In genomic region chr2:72934683-72935610, GRCh38 we compare ENCODE assay signal across 8 cellular contexts. TPM values are rescaled to one million over a fixed set of nuclear protein-coding genes. Genes with fewer than 3 reads are reported as not detected.
DNase-seq lines count a peak whose midpoint lies in the region; ATAC-seq and TF ChIP-seq lines count a peak whose summit lies in the region.

No MANE protein-coding gene starts in this region.

- no peaks in the 10 kb centered on the region for H3K4me1 ChIP-seq in adrenal gland (replicated peaks in 1 of 2)
- H3K4me1 ChIP-seq in spleen, result no peaks in the 10 kb centered on the region

- H3K9me3 Mint-ChIP-seq in activated CD8-positive, alpha-beta T cell treated with anti-CD3 and anti-CD28 coated beads for 36 hours, result no peaks in the 10 kb centered on the region
- H3K9me3 Mint-ChIP-seq in activated CD8-positive, alpha-beta T cell treated with anti-CD3 and anti-CD28 coated beads, Interleukin-2, amount 10 ng/mL, durations not matched to agents 7 days and 5 days (ENCODE audit: insufficient read depth), result no peaks in the 10 kb centered on the region

- H3K27ac Mint-ChIP-seq in activated CD8-positive, alpha-beta T cell treated with anti-CD3 and anti-CD28 coated beads for 36 hours, result no peak overlapping the region
- H3K27ac Mint-ChIP-seq in activated CD8-positive, alpha-beta T cell treated with anti-CD3 and anti-CD28 coated beads, Interleukin-2, amount 10 ng/mL, durations not matched to agents 7 days and 5 days, result no peak overlapping the region

- no peaks in the 10 kb centered on the region for H3K9me3 ChIP-seq in adrenal gland (replicated peaks in 1 of 3)
- no peaks in the 10 kb centered on the region for H3K9me3 ChIP-seq in spleen

- H3K27ac ChIP-seq in adrenal gland (no peak overlapping the region), spleen (no peak overlapping the region)

- no peak overlapping the region for H3K4me3 Mint-ChIP-seq in activated CD8-positive, alpha-beta T cell treated with anti-CD3 and anti-CD28 coated beads for 36 hours
- H3K4me3 Mint-ChIP-seq in activated CD8-positive, alpha-beta T cell treated with anti-CD3 and anti-CD28 coated beads, Interleukin-2, amount 10 ng/mL, durations not matched to agents 7 days and 5 days, result no peak overlapping the region

- no peaks in the 10 kb centered on the region for H3K4me1 Mint-ChIP-seq in activated CD8-positive, alpha-beta T cell treated with anti-CD3 and anti-CD28 coated beads for 36 hours (ENCODE audit: low read depth)
- H3K4me1 Mint-ChIP-seq in activated CD8-positive, alpha-beta T cell treated with anti-CD3 and anti-CD28 coated beads, Interleukin-2, amount 10 ng/mL, durations not matched to agents 7 days and 5 days (ENCODE audit: low read depth), result peaks cover 35% of the 10 kb centered on the region

- POLR2A ChIA-PET in activated CD8-positive, alpha-beta T cell treated with anti-CD3 and anti-CD28 coated beads for 36 hours (lab: Charles Lee), result no interaction called here
- POLR2A ChIA-PET in activated CD8-positive, alpha-beta T cell treated with anti-CD3 and anti-CD28 coated beads, Interleukin-2, amount 10 ng/mL, durations not matched to agents 7 days and 5 days (lab: Charles Lee), result no interaction called here

- TF ChIP-seq POLR2A in adrenal gland (IDR thresholded peaks at IDR 0.05), result no peak
- TF ChIP-seq POLR2A in spleen (IDR thresholded peaks at IDR 0.05), result no peak

- H3K27me3 ChIP-seq in adrenal gland, result no peaks in the 10 kb centered on the region
- peaks cover 0 to 39% (median 0%) of the 10 kb centered on the region in 7 donors for H3K27me3 ChIP-seq in spleen (replicated peaks in 1 of 7)

- CTCF ChIA-PET in activated CD8-positive, alpha-beta T cell treated with anti-CD3 and anti-CD28 coated beads for 36 hours (lab: Charles Lee), result interaction anchor here (0.9 to 3.8 kb wide), 4 partner anchors 9 to 42 kb away, joined by 3 to 18 read pairs (median 6); no protein-coding TSS in a partner anchor
- CTCF ChIA-PET in activated CD8-positive, alpha-beta T cell treated with anti-CD3 and anti-CD28 coated beads, Interleukin-2, amount 10 ng/mL, durations not matched to agents 7 days and 5 days (lab: Charles Lee), result interaction anchor here (2.2 to 2.3 kb wide), 2 partner anchors 39 to 42 kb away, joined by 5 to 6 read pairs; no protein-coding TSS in a partner anchor

- no peaks in the 10 kb centered on the region for H3K36me3 Mint-ChIP-seq in activated CD8-positive, alpha-beta T cell treated with anti-CD3 and anti-CD28 coated beads for 36 hours (ENCODE audit: low read depth)
- no peaks in the 10 kb centered on the region for H3K36me3 Mint-ChIP-seq in activated CD8-positive, alpha-beta T cell treated with anti-CD3 and anti-CD28 coated beads, Interleukin-2, amount 10 ng/mL, durations not matched to agents 7 days and 5 days (ENCODE audit: low read depth)

- no peak for ATAC-seq in activated CD8-positive, alpha-beta T cell treated with anti-CD3 and anti-CD28 coated beads for 36 hours
- no peak for ATAC-seq in activated CD8-positive, alpha-beta T cell treated with anti-CD3 and anti-CD28 coated beads, Interleukin-2, amount 10 ng/mL, durations not matched to agents 7 days and 5 days
- peak; percentile 56 for ATAC-seq in HG03196 (IDR thresholded peaks at IDR 0.05; ENCODE audit: unreplicated experiment)
- no peak for ATAC-seq in HG02970 (IDR thresholded peaks at IDR 0.05; ENCODE audit: low FRiP score, unreplicated experiment)

- WGBS in adrenal gland, 4 donors, result 83 to 87% (median 85%) methylated on average over 14 of the region's 14 CpGs
- WGBS in spleen, 5 donors, result 75 to 83% (median 78%) methylated on average over 14 of the region's 14 CpGs

- H3K27me3 Mint-ChIP-seq in activated CD8-positive, alpha-beta T cell treated with anti-CD3 and anti-CD28 coated beads for 36 hours, result peaks cover 5% of the 10 kb centered on the region
- H3K27me3 Mint-ChIP-seq in activated CD8-positive, alpha-beta T cell treated with anti-CD3 and anti-CD28 coated beads, Interleukin-2, amount 10 ng/mL, durations not matched to agents 7 days and 5 days (ENCODE audit: low read depth), result peaks cover 19% of the 10 kb centered on the region

- intact Hi-C loops in activated CD8-positive, alpha-beta T cell treated with anti-CD3 and anti-CD28 coated beads for 36 hours (cut with micrococcal nuclease), result no loop called here
- intact Hi-C loops in adrenal gland (cut with DNase I) (no loop called here), spleen (cut with DNase I; ENCODE audit: low total_unique reads) (no loop called here)

- no peak for TF ChIP-seq CTCF in activated CD8-positive, alpha-beta T cell treated with anti-CD3 and anti-CD28 coated beads for 36 hours (IDR thresholded peaks at IDR 0.05)
- TF ChIP-seq CTCF in adrenal gland (IDR thresholded peaks at IDR 0.05) (peak in 4 of 6 experiments; percentile 11 to 42 (median 27)), spleen (IDR thresholded peaks at IDR 0.05 in 8 of 11, conservative IDR thresholded peaks at IDR 0.05 in 3 of 11) (peak in 1 of 11 experiments; percentile 28)

- no peaks in the 10 kb centered on the region for H3K36me3 ChIP-seq in adrenal gland (replicated peaks in 1 of 2)
- H3K36me3 ChIP-seq in spleen, result peaks cover 0 to 5% (median 0%) of the 10 kb centered on the region in 6 donors

- DNase-seq in activated CD8-positive, alpha-beta T cell treated with anti-CD3 and anti-CD28 coated beads for 36 hours, result peak; percentile 51
- DNase-seq in activated CD8-positive, alpha-beta T cell treated with anti-CD3 and anti-CD28 coated beads, Interleukin-2, amount 10 ng/mL, durations not matched to agents 7 days and 5 days, result no peak
- DNase-seq in adrenal gland (peak in 1 of 7 donors; percentile 36), spleen (peak; percentile 50), kidney glomerular epithelial cell (lab: John Stamatoyannopoulos, UW) (no peak), foreskin melanocyte (no peak)

- H3K4me3 ChIP-seq in adrenal gland (no peak overlapping the region), spleen (no peak overlapping the region)

RNA-seq across cellular contexts. Expression of gene EMX1, which starts 17.6 kb away (rescaled TPM):
- total RNA-seq in activated CD8-positive, alpha-beta T cell treated with anti-CD3 and anti-CD28 coated beads for 36 hours, result not detected
- not detected for total RNA-seq in activated CD8-positive, alpha-beta T cell treated with anti-CD3 and anti-CD28 coated beads, Interleukin-2, amount 10 ng/mL, durations not matched to agents 7 days and 5 days
- total RNA-seq in adrenal gland (under 1 TPM in 1 of 8 donors, not detected in 7; 0.15 TPM), spleen (not detected)
- polyA plus RNA-seq in adrenal gland (under 1 TPM in 1 of 3 donors, not detected in 2; 0.10 TPM), spleen (not detected)

RNA-seq across cellular contexts. Expression of gene SPR, which starts 47.7 kb away (rescaled TPM):
- total RNA-seq in activated CD8-positive, alpha-beta T cell treated with anti-CD3 and anti-CD28 coated beads for 36 hours, result 1 to 10 TPM; 7.8 to 9.4 TPM
- total RNA-seq in activated CD8-positive, alpha-beta T cell treated with anti-CD3 and anti-CD28 coated beads, Interleukin-2, amount 10 ng/mL, durations not matched to agents 7 days and 5 days, result under 1 TPM; 0.65 to 0.79 TPM
- total RNA-seq in adrenal gland, result 100 to 1,000 TPM in 2 of 8 donors, 10 to 100 TPM in 6; 52.2 to 116 (median 73.4) TPM
- polyA plus RNA-seq in adrenal gland, result 10 to 100 TPM; 43.8 to 68.0 (median 66.6) TPM
- total RNA-seq in spleen, result 10 to 100 TPM in 3 of 7 donors, 1 to 10 TPM in 4; 8.4 to 22.6 (median 9.6) TPM
- polyA plus RNA-seq in spleen, result 10 to 100 TPM in 2 of 3 donors, 1 to 10 TPM in 1; 3.9 to 12.1 (median 10.0) TPM

Comparison
In these comparisons a context has a peak if more than half of its experiments do, and no peak if none do; other contexts are left out.
1. DNase-seq: peak in activated CD8-positive, alpha-beta T cell treated with anti-CD3 and anti-CD28 coated beads for 36 hours (single experiment) and spleen (single experiment); none in activated CD8-positive, alpha-beta T cell treated with anti-CD3 and anti-CD28 coated beads, Interleukin-2, amount 10 ng/mL, durations not matched to agents 7 days and 5 days (single experiment), kidney glomerular epithelial cell (single experiment) and foreskin melanocyte (single experiment).
2. RNA of gene SPR, which starts 47.7 kb away (total RNA-seq): 52.2 to 116 TPM in adrenal gland, 8.4 to 22.6 TPM in spleen and 7.8 to 9.4 TPM in activated CD8-positive, alpha-beta T cell treated with anti-CD3 and anti-CD28 coated beads for 36 hours; 0.65 to 0.79 TPM in activated CD8-positive, alpha-beta T cell treated with anti-CD3 and anti-CD28 coated beads, Interleukin-2, amount 10 ng/mL, durations not matched to agents 7 days and 5 days; every median in the first group is over 4 times any median in the second.